In the genomic region with DNA sequence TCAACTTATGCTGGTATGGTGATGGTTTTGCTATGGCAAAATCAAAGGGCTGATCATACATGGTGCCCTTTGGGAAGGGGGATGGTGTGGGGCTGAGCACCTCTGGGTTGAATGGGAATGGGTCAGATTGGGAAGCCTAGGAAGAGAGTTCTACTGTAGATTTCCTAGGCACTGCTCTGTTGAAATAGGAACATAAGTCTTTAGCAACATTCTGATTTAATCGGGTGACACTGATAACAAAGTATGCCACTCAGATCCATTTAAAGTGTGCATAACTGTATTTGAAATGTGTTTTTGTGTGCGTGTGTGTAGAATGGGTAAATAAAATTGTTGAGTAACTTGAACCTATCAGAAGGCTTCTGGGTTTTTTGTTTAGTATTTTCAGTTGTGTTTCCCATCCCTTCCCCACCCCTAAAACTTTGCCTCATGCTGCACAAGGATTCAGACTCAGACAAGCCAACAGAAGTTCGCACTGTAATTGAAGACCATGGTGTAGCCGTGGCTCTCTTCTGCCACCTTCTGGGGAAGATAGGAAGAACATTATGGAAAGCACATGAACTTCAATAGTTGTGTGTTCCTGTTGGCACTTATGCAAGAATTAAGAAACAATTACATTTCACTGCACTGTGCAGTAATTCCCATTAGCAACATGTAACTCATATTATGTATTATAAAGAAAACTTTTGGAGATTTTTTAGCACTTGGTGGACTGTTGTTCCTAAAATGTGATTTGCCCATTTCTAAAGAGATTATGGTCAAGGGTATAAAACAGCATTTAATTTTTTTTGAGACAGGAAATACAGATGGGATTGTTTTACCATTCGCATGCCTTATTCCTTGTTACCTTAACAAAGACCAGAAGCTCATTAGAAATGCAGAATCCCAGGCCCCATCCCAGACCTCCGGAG, we compare ENCODE assay signal across 8 cellular contexts. TPM values are rescaled to one million over a fixed set of nuclear protein-coding genes. Genes with fewer than 3 reads are reported as not detected.
DNase-seq lines count a peak whose midpoint lies in the region; ATAC-seq and TF ChIP-seq lines count a peak whose summit lies in the region.

No MANE protein-coding gene starts in this region.

- H3K36me3 ChIP-seq in OCI-LY1 (ENCODE audit: insufficient read depth, low read length) = no peaks in the 10 kb centered on the region

- DNase-seq in HuH-7.5 (ENCODE audit: low spot score) = peak; percentile 38
- DNase-seq in activated CD8-positive, alpha-beta memory T cell treated with anti-CD3 and anti-CD28 coated beads, Interleukin-2, amount 50 U/mL, for 48 hours = peak; percentile 66
- DNase-seq in epithelial cell of esophagus (ENCODE audit: low read depth) = peak; percentile 89
- DNase-seq in naive B cell = peak; percentile 66
- peak in 33 of 49 donors; percentile 4 to 71 (median 28) for DNase-seq in substantia nigra (lab: John Stamatoyannopoulos, UW)

- H3K27ac ChIP-seq in OCI-LY1 (ENCODE audit: low read depth, low read length, poor library complexity, severe bottlenecking) = no peak overlapping the region
- no peak overlapping the region for H3K27ac ChIP-seq in substantia nigra (ENCODE audit: low read depth, low read length, poor library complexity, severe bottlenecking)

- H3K27me3 ChIP-seq in OCI-LY1 (ENCODE audit: insufficient read depth, low read length) = no peaks in the 10 kb centered on the region

- H3F3A ChIP-seq in OCI-LY1 (ENCODE audit: insufficient read depth, low read length) = no peaks in the 10 kb centered on the region

- no peak overlapping the region for H3K9ac ChIP-seq in OCI-LY1 (ENCODE audit: low read length)

- H3K4me3 ChIP-seq in OCI-LY1 (ENCODE audit: low read depth, low read length, poor library complexity, severe bottlenecking) = no peak overlapping the region
- no peak overlapping the region for H3K4me3 ChIP-seq in epithelial cell of esophagus (ENCODE audit: low read length)

- no peak overlapping the region for H2AFZ ChIP-seq in OCI-LY1 (ENCODE audit: low read length)

- no peaks in the 10 kb centered on the region for H3K9me2 ChIP-seq in OCI-LY1 (ENCODE audit: low read depth, low read length)

- no peaks in the 10 kb centered on the region for H3K4me1 ChIP-seq in OCI-LY1 (ENCODE audit: insufficient read depth, low read length, severe bottlenecking)

- H4K20me1 ChIP-seq in OCI-LY1 (ENCODE audit: insufficient read depth, low read length) = no peaks in the 10 kb centered on the region

- peak; percentile 76 to 92 for ATAC-seq in naive B cell (ENCODE audit: low read depth in 2 of 2)
- ATAC-seq in HG03521 (IDR thresholded peaks at IDR 0.05; ENCODE audit: unreplicated experiment) = no peak

- H3K9me3 Mint-ChIP-seq in naive B cell = no peaks in the 10 kb centered on the region

- H3K4me1 Mint-ChIP-seq in naive B cell = no peaks in the 10 kb centered on the region

- no peaks in the 10 kb centered on the region for H3K79me2 ChIP-seq in OCI-LY1 (ENCODE audit: insufficient read depth, low read length)

- no peak overlapping the region for H3K4me3 Mint-ChIP-seq in naive B cell

- peaks cover 0 to 4% of the 10 kb centered on the region in 2 donors for H3K36me3 Mint-ChIP-seq in naive B cell

- peak; percentile 91 for TF ChIP-seq CTCF in GM12873 (IDR thresholded peaks at IDR 0.05; ENCODE audit: insufficient read depth, low read depth, low read length, missing control alignments)
- TF ChIP-seq CTCF in OCI-LY1 (IDR thresholded peaks at IDR 0.05; ENCODE audit: low read length) = peak; percentile 90
- peak; percentile 98 for TF ChIP-seq CTCF in epithelial cell of esophagus (IDR thresholded peaks at IDR 0.05; ENCODE audit: insufficient read depth, low read depth, low read length, missing control alignments)

- H3K27ac Mint-ChIP-seq in naive B cell = peak overlapping the region in 2 of 6 donors; percentile 26 to 33

- no peaks in the 10 kb centered on the region for H3K9me3 ChIP-seq in OCI-LY1 (ENCODE audit: low read length)

- no peaks in the 10 kb centered on the region for H3K27me3 Mint-ChIP-seq in naive B cell

- no peak overlapping the region for H3K4me2 ChIP-seq in OCI-LY1 (ENCODE audit: low read length)

RNA-seq across cellular contexts. Expression of gene C4BPB, which starts 10.9 kb away (rescaled TPM):
- under 1 TPM in 1 of 6 donors, not detected in 5; 0.23 TPM for polyA plus RNA-seq in naive B cell (ENCODE audit: low read depth in 6 of 6)

RNA-seq across cellular contexts. Expression of gene PFKFB2, which starts 24.6 kb away (rescaled TPM):
- polyA plus RNA-seq in naive B cell (ENCODE audit: low read depth in 6 of 6) = 1 to 10 TPM; 2.5 to 8.2 (median 6.1) TPM

RNA-seq across cellular contexts. Expression of gene C4BPA, which starts 26.3 kb away (rescaled TPM):
- not detected for polyA plus RNA-seq in naive B cell (ENCODE audit: low read depth in 6 of 6)

RNA-seq across cellular contexts. Expression of gene YOD1, which starts 26.7 kb away (rescaled TPM):
- polyA plus RNA-seq in naive B cell (ENCODE audit: low read depth in 6 of 6) = 1 to 10 TPM; 1.3 to 3.5 (median 1.8) TPM

RNA-seq across cellular contexts. Expression of gene C1orf116, which starts 45.2 kb away (rescaled TPM):
- 1 to 10 TPM in 1 of 6 donors, under 1 TPM in 3, not detected in 2; 0.08 to 2.3 (median 0.12) TPM for polyA plus RNA-seq in naive B cell (ENCODE audit: low read depth in 6 of 6)

Comparison
In these comparisons a context has a peak if more than half of its experiments do, and no peak if none do; other contexts are left out.
1. DNase-seq: peak in every context shown above with its lines; median percentile 89 in epithelial cell of esophagus; 66 in activated CD8-positive, alpha-beta memory T cell treated with anti-CD3 and anti-CD28 coated beads, Interleukin-2, amount 50 U/mL, for 48 hours; 66 in naive B cell; 38 in HuH-7.5; 28 in substantia nigra.